19 cellular contexts compared by ENCODE assay signal in genomic region chr1:230205719-230206198, GRCh38.
DNase-seq lines count a peak whose midpoint lies in the region; ATAC-seq, FAIRE-seq and TF ChIP-seq lines count a peak whose summit lies in the region.
"Had no signal": no experiment of that assay in that cellular context is flagged by ENCODE, and none has a peak within 500 bp of the region (broad histone marks: within the 10 kb centered on the region; RNA-seq: fewer than 3 reads in every experiment).

No MANE protein-coding gene starts in this region.

- H3K9me3 ChIP-seq in IMR-90 (ENCODE audit: control insufficient read depth, insufficient read depth, low read length) (no peaks in the 10 kb centered on the region), K562 (replicated peaks; ENCODE audit: control insufficient read depth, insufficient read depth, low read depth, low read length) (no peaks in the 10 kb centered on the region), smooth muscle cell (replicated peaks; ENCODE audit: low read depth) (no peaks in the 10 kb centered on the region), uterus (no peaks in the 10 kb centered on the region)
- H3K9me3 ChIP-seq: gastroesophageal sphincter had no signal

- intact Hi-C loops in IMR-90 (cut with micrococcal nuclease) = no loop called here
- intact Hi-C loops in K562 (cut with micrococcal nuclease) = no loop called here
- intact Hi-C loops in left colon (cut with DNase I, micrococcal nuclease) = no loop called here
- intact Hi-C loops in uterus (cut with DNase I; ENCODE audit: low total_unique reads) = no loop called here

- H2BK15ac ChIP-seq in IMR-90 (ENCODE audit: low read depth, low read length) = no peak overlapping the region

- H2BK120ac ChIP-seq in IMR-90 (ENCODE audit: low read depth, low read length) = no peak overlapping the region

- TF ChIP-seq CTCF in IMR-90 (conservative IDR thresholded peaks at IDR 0.05; ENCODE audit: low read depth, low read length) (no peak), K562 (IDR thresholded peaks at IDR 0.05 in 2 of 3, conservative IDR thresholded peaks at IDR 0.05 in 1 of 3; ENCODE audit: insufficient read depth in 2 of 3, low read depth in 1 of 3, low read length in 3 of 3) (no peak), smooth muscle cell (IDR thresholded peaks at IDR 0.05; ENCODE audit: borderline replicate concordance, insufficient read depth, poor library complexity, severe bottlenecking) (no peak), uterus (IDR thresholded peaks at IDR 0.05) (no peak)

- H3K4me2 ChIP-seq in IMR-90 (ENCODE audit: low read depth, low read length) (no peak overlapping the region), K562 (ENCODE audit: insufficient read depth, low read length) (peak overlapping the region; percentile 22; the same call in 1 of the 2 replicates), smooth muscle cell (peak overlapping the region; percentile 67)

- DNase-seq in IMR-90 (peak; percentile 65), K562 (ENCODE audit: extremely low read depth in 1 of 4, low spot score in 3 of 4) (peak; percentile 78 to 87 (median 82)), left colon (no peak), smooth muscle cell (lab: John Stamatoyannopoulos, UW; ENCODE audit: unreplicated experiment) (no peak), NCI-H2029 (lab: John Stamatoyannopoulos, UW) (no peak), ACHN (no peak), uterus (no peak)
- DNase-seq: activated CD8-positive, alpha-beta memory T cell treated with anti-CD3 and anti-CD28 coated beads for 24 hours; COR-L47; islet precursor cell; naive B cell; NCI-H187 treated with DMSO at 0.1 percent for 48 hours; SHP77 treated with DMSO at 0.1 percent for 48 hours; T1000 had no signal

- no peak for TF ChIP-seq RAD21 in IMR-90 (IDR thresholded peaks at IDR 0.05; ENCODE audit: low read length)
- TF ChIP-seq RAD21 in K562 (CRISPR knock-in tag; conservative IDR thresholded peaks at IDR 0.05 in 1 of 2, IDR thresholded peaks at IDR 0.05 in 1 of 2) = no peak

- no peak overlapping the region for H2BK5ac ChIP-seq in IMR-90 (ENCODE audit: low read depth, low read length, poor library complexity, severe bottlenecking)

- H3K9ac ChIP-seq in IMR-90 (ENCODE audit: low read depth, low read length) (no peak overlapping the region), K562 (ENCODE audit: insufficient read depth in 1 of 2, low read depth in 2 of 2, low read length in 2 of 2) (0 out of 4 replicates have a peak overlapping the region, but pooled peaks of 1 of the 2 experiments have one; percentile 6), smooth muscle cell (ENCODE audit: low read depth) (no peak overlapping the region)

- H4K91ac ChIP-seq in IMR-90 (ENCODE audit: insufficient read depth, low read depth, low read length) = no peak overlapping the region

- H3K4me3 ChIP-seq in IMR-90 (ENCODE audit: insufficient read depth, low read depth, low read length) (no peak overlapping the region), K562 (no peak overlapping the region), smooth muscle cell (no peak overlapping the region), uterus (no peak overlapping the region)
- H3K4me3 ChIP-seq: gastroesophageal sphincter had no signal

- CTCF ChIA-PET in IMR-90 (lab: Yijun Ruan, JAX) = no interaction called here
- CTCF ChIA-PET in K562 (lab: Yijun Ruan, JAX; ENCODE audit: low intra/inter-chr PET ratio) = no interaction called here

- peaks cover 11% of the 10 kb centered on the region for H3K4me1 ChIP-seq in IMR-90 (ENCODE audit: control insufficient read depth, insufficient read depth, low read length)
- peaks cover 16 to 41% of the 10 kb centered on the region in 2 experiments for H3K4me1 ChIP-seq in K562 (replicated peaks in 1 of 2; ENCODE audit: control insufficient read depth in 2 of 2, insufficient read depth in 2 of 2, low read length in 2 of 2)
- peaks cover 26% of the 10 kb centered on the region for H3K4me1 ChIP-seq in smooth muscle cell (ENCODE audit: low read depth)
- no peaks in the 10 kb centered on the region for H3K4me1 ChIP-seq in uterus

- in situ Hi-C loops in IMR-90 (cut with MboI; ENCODE audit: low sequenced_read_pairs) = no loop called here
- in situ Hi-C loops in K562 (cut with MboI) = no loop called here
- in situ Hi-C loops in ACHN (cut with HindIII; ENCODE audit: low pct_ligation_motif_present, low pct_unique_long_range_greater_than_20kb, low sequenced_read_pairs) = no loop called here

- peak; percentile 89 for TF ChIP-seq EP300 in K562 (IDR thresholded peaks at IDR 0.05; ENCODE audit: low read length)

- H2AK9ac ChIP-seq in IMR-90 (replicated peaks; ENCODE audit: low read depth, low read length, poor library complexity) = no peak overlapping the region

- no peak overlapping the region for H3K4ac ChIP-seq in IMR-90 (ENCODE audit: low read depth, low read length)

- H3K79me2 ChIP-seq in K562 (ENCODE audit: control insufficient read depth, insufficient read depth, low read length) = peaks cover 31% of the 10 kb centered on the region
- H3K79me2 ChIP-seq in smooth muscle cell (ENCODE audit: low read depth) = peaks cover 25% of the 10 kb centered on the region

- H4K5ac ChIP-seq in IMR-90 (ENCODE audit: low read depth, low read length) = no peak overlapping the region

- dilution Hi-C loops in IMR-90 (cut with HindIII; ENCODE audit: low sequenced_read_pairs, unreplicated experiment) = no loop called here

- no peak overlapping the region for H3K56ac ChIP-seq in IMR-90 (ENCODE audit: extremely low read depth, insufficient read depth, low read length)

- H3K27me3 ChIP-seq in IMR-90 (ENCODE audit: control insufficient read depth, insufficient read depth, low read length) = no peaks in the 10 kb centered on the region
- H3K27me3 ChIP-seq in K562 (ENCODE audit: control insufficient read depth in 2 of 2, insufficient read depth in 2 of 2, low read length in 2 of 2) = no peaks in the 10 kb centered on the region
- no peaks in the 10 kb centered on the region for H3K27me3 ChIP-seq in smooth muscle cell (ENCODE audit: low read depth)
- no peaks in the 10 kb centered on the region for H3K27me3 ChIP-seq in uterus
- H3K27me3 ChIP-seq: gastroesophageal sphincter had no signal

- no peak overlapping the region for H4K8ac ChIP-seq in IMR-90 (ENCODE audit: low read depth in 2 of 2, low read length in 2 of 2)

- H2BK20ac ChIP-seq in IMR-90 (ENCODE audit: low read depth, low read length) = no peak overlapping the region

- TF ChIP-seq POLR2A in IMR-90 (IDR thresholded peaks at IDR 0.05; ENCODE audit: low read depth, low read length) (no peak), K562 (conservative IDR thresholded peaks at IDR 0.05) (no peak), uterus (IDR thresholded peaks at IDR 0.05) (no peak)

- no CpG with 5 or more reads among the region's 7 CpGs for WGBS in IMR-90 (ENCODE audit: extremely low coverage in 2 of 2, insufficient read length in 1 of 2), 2 experiments
- 1% methylated on average over 7 of the region's 7 CpGs for WGBS in K562 (ENCODE audit: insufficient coverage, low coverage, missing lambda C conversion rate)
- WGBS in smooth muscle cell (ENCODE audit: low lambda C conversion rate) = 28% methylated on average over 7 of the region's 7 CpGs

- no peak overlapping the region for H3K27ac ChIP-seq in IMR-90 (ENCODE audit: insufficient read depth, low read length)
- H3K27ac ChIP-seq in K562 (ENCODE audit: extremely low read depth, low read depth, low read length) = peak overlapping the region; percentile 45
- peak overlapping the region; percentile 54 for H3K27ac ChIP-seq in smooth muscle cell (ENCODE audit: low read depth)
- no peak overlapping the region for H3K27ac ChIP-seq in uterus
- H3K27ac ChIP-seq: gastroesophageal sphincter had no signal

- ATAC-seq in IMR-90 (ENCODE audit: low read depth) = no peak
- ATAC-seq in K562 = peak; percentile 87
- ATAC-seq in left colon = peak; percentile 35
- ATAC-seq in GM18861 (IDR thresholded peaks at IDR 0.05; ENCODE audit: unreplicated experiment) = no peak
- ATAC-seq: gastroesophageal sphincter, HCT116, sciatic nerve had no signal

- no peak overlapping the region for H2AK5ac ChIP-seq in IMR-90 (ENCODE audit: low read depth, low read length)

- H2AFZ ChIP-seq in IMR-90 (replicated peaks; ENCODE audit: low read length, poor library complexity) = no peak overlapping the region
- peak overlapping the region; percentile 21; the same call in 1 of the 2 replicates for H2AFZ ChIP-seq in K562 (ENCODE audit: low read depth, low read length)
- no peak overlapping the region for H2AFZ ChIP-seq in smooth muscle cell (ENCODE audit: low read depth)

- H4K20me1 ChIP-seq in IMR-90 (ENCODE audit: insufficient read depth, low read length) (peaks cover 30% of the 10 kb centered on the region), K562 (replicated peaks; ENCODE audit: control insufficient read depth, insufficient read depth, low read length) (peaks cover 11% of the 10 kb centered on the region; the same call in 1 of the 2 replicates), smooth muscle cell (ENCODE audit: low read depth) (peaks cover 84% of the 10 kb centered on the region)

- H3K18ac ChIP-seq in IMR-90 (ENCODE audit: low read depth, low read length) = no peak overlapping the region

- no peak overlapping the region for H3K23ac ChIP-seq in IMR-90 (ENCODE audit: low read depth, low read length)

- H3K36me3 ChIP-seq in IMR-90 (ENCODE audit: control insufficient read depth, insufficient read depth, low read length) = peaks cover 16% of the 10 kb centered on the region
- peaks cover 65% of the 10 kb centered on the region for H3K36me3 ChIP-seq in K562 (ENCODE audit: control insufficient read depth, insufficient read depth, low read length)
- H3K36me3 ChIP-seq in smooth muscle cell (ENCODE audit: low read depth) = no peaks in the 10 kb centered on the region
- H3K36me3 ChIP-seq in uterus = no peaks in the 10 kb centered on the region

- POLR2A ChIA-PET in IMR-90 (lab: Charles Lee; ENCODE audit: unreplicated experiment) (no interaction called here), K562 (lab: Yijun Ruan, JAX) (interaction anchor here (0.6 to 3.7 kb wide), 15 partner anchors 9 to 928 kb away, joined by 3 to 17 read pairs (median 4); partner anchors contain the start of gene COG2)

- H3K14ac ChIP-seq in IMR-90 (replicated peaks; ENCODE audit: low read depth, low read length) = no peak overlapping the region

- H3F3A ChIP-seq in smooth muscle cell (ENCODE audit: low read depth) = peaks cover 21% of the 10 kb centered on the region

- H3K79me1 ChIP-seq in IMR-90 (ENCODE audit: low read depth in 1 of 2, low read length in 2 of 2) = peaks cover 38 to 47% of the 10 kb centered on the region in 2 experiments

- peaks cover 19% of the 10 kb centered on the region for H3K9me1 ChIP-seq in IMR-90 (ENCODE audit: insufficient read depth, low read length)
- H3K9me1 ChIP-seq in K562 (ENCODE audit: control insufficient read depth, insufficient read depth, low read length) = peaks cover 12% of the 10 kb centered on the region

- FAIRE-seq in K562 (lab: Jason Lieb, UNC) = peak; percentile 92
- FAIRE-seq: GM18507 had no signal

- BruUV-seq in IMR-90 (replicated peaks; lab: Mats Ljungman, UMichigan) (no TSS peak), K562 (replicated peaks; lab: Mats Ljungman, UMichigan) (no TSS peak)

TF ChIP-seq in IMR-90, 13 proteins besides CTCF, POLR2A, EP300 and RAD21 (continues in another document):
- no peak for TF ChIP-seq NFE2L2 (IDR thresholded peaks at IDR 0.05; ENCODE audit: low read depth, low read length)

TF ChIP-seq in K562, 482 proteins besides CTCF, POLR2A, EP300 and RAD21 (continues in another document):
- TF ChIP-seq ZNF79 (CRISPR knock-in tag; IDR thresholded peaks at IDR 0.05; ENCODE audit: low read depth) (peak; percentile 41; the same call in 1 of the 2 replicates), HNRNPK (IDR thresholded peaks at IDR 0.05; ENCODE audit: low read depth, low read length, poor library complexity, severe bottlenecking) (no peak)

Comparison
In these comparisons a context has a peak if more than half of its experiments do, and no peak if none do; other contexts are left out.
1. ATAC-seq: peak in K562 (single experiment) and left colon (single experiment); none in IMR-90 (single experiment) and GM18861 (single experiment).
2. DNase-seq: peak in IMR-90 (single experiment) and K562 (4 of 4); none in left colon (0 of 2), smooth muscle cell (single experiment), NCI-H2029 (single experiment), ACHN (single experiment) and uterus (0 of 2).
3. H3K27ac ChIP-seq: peak in K562 (single experiment) and smooth muscle cell (single experiment); none in IMR-90 (single experiment) and uterus (0 of 2).